In genomic region chr11:6828103-6828502, GRCh38 we compare ENCODE assay signal across 21 cellular contexts. TPM values are rescaled to one million over a fixed set of nuclear protein-coding genes. Genes with fewer than 3 reads are reported as not detected.
A peak's percentile ranks its signal among the peaks of the same experiment; 100 is the strongest.
DNase-seq lines count a peak whose midpoint lies in the region; ATAC-seq, FAIRE-seq and TF ChIP-seq lines count a peak whose summit lies in the region.
"Had no signal": no experiment of that assay in that cellular context is flagged by ENCODE, and none has a peak within 500 bp of the region (broad histone marks: within the 10 kb centered on the region; RNA-seq: fewer than 3 reads in every experiment).

No MANE protein-coding gene starts in this region.

- no peak for TF ChIP-seq CTCF in sigmoid colon (IDR thresholded peaks at IDR 0.05)

- no peak overlapping the region for H3K27ac ChIP-seq in sigmoid colon
- H3K27ac ChIP-seq: BLaER1 had no signal

- WGBS in sigmoid colon, 2 donors: 86 to 89% methylated on average over 1 of the region's 1 CpG

- no peak overlapping the region for H3K4me3 ChIP-seq in sigmoid colon
- H3K4me3 ChIP-seq: BLaER1, GM12878 had no signal

- peak; percentile 11 for FAIRE-seq in H54 (lab: Jason Lieb, UNC)
- FAIRE-seq: GM12878, GM18507 had no signal

- no peaks in the 10 kb centered on the region for H3K36me3 ChIP-seq in sigmoid colon
- H3K36me3 ChIP-seq: BLaER1 had no signal

- TF ChIP-seq EP300 in sigmoid colon (IDR thresholded peaks at IDR 0.05): no peak

- DNase-seq in NCI-H748 (lab: John Stamatoyannopoulos, UW; ENCODE audit: unreplicated experiment): peak; percentile 6
- DNase-seq in NCI-H748 treated with DMSO at 0.1 percent for 48 hours (lab: John Stamatoyannopoulos, UW): no peak
- no peak for DNase-seq in H54 (ENCODE audit: insufficient read length, low spot score)
- DNase-seq in OCI-M1 (lab: John Stamatoyannopoulos, UW): peak; percentile 19
- no peak for DNase-seq in stimulated activated CD4-positive, alpha-beta T cell treated with anti-CD3 and anti-CD28 coated beads, Interleukin-1b, Interleukin-23, amount 100 ng/mL, for 48 hours
- DNase-seq in sigmoid colon: no peak
- DNase-seq: 8988T; CD4-positive, alpha-beta memory T cell; DMS153; DND-41; EL; GOT3; H9 had no signal

- ATAC-seq in GM21390 (IDR thresholded peaks at IDR 0.05; ENCODE audit: unreplicated experiment): no peak
- ATAC-seq: GM12878 had no signal

- H3K27me3 ChIP-seq in sigmoid colon: no peaks in the 10 kb centered on the region
- H3K27me3 ChIP-seq: BLaER1 had no signal

- no peaks in the 10 kb centered on the region for H3K4me1 ChIP-seq in sigmoid colon
- H3K4me1 ChIP-seq: BLaER1 had no signal

- TF ChIP-seq POLR2A in H54 (IDR thresholded peaks at IDR 0.05; ENCODE audit: low read depth, low read length): no peak
- TF ChIP-seq POLR2A in sigmoid colon (IDR thresholded peaks at IDR 0.05): no peak

- H3K9me3 ChIP-seq in sigmoid colon: no peaks in the 10 kb centered on the region
- H3K9me3 ChIP-seq: BLaER1 had no signal

- intact Hi-C loops in sigmoid colon (cut with DNase I): no loop called here

RNA-seq across cellular contexts. Expression of gene OR10A5, which starts 17.4 kb away (rescaled TPM):
- not detected for total RNA-seq in sigmoid colon
- polyA plus RNA-seq in sigmoid colon: not detected
- total RNA-seq: A673; CD4-positive, alpha-beta memory T cell; G401; GM12878; H9 had no signal
- polyA plus RNA-seq: AG04450; CD14-positive monocyte; CD4-positive, alpha-beta memory T cell; GM12878 had no signal

RNA-seq across cellular contexts. Expression of gene OR6A2, which starts 28.6 kb away (rescaled TPM):
- total RNA-seq in sigmoid colon: under 1 TPM in 2 of 4 donors, not detected in 2; 0.14 to 0.28 TPM
- under 1 TPM in 1 of 3 donors, not detected in 2; 0.06 TPM for polyA plus RNA-seq in sigmoid colon
- total RNA-seq: A673; CD4-positive, alpha-beta memory T cell had no signal
- polyA plus RNA-seq: CD14-positive monocyte; CD4-positive, alpha-beta memory T cell; GM12878 had no signal

RNA-seq across cellular contexts. Expression of gene OR10A2, which starts 34.8 kb away (rescaled TPM):
- total RNA-seq in sigmoid colon: not detected
- not detected for polyA plus RNA-seq in sigmoid colon
- total RNA-seq: A673; CD4-positive, alpha-beta memory T cell; G401; GM12878; H9 had no signal
- polyA plus RNA-seq: AG04450; CD14-positive monocyte; CD4-positive, alpha-beta memory T cell had no signal

RNA-seq across cellular contexts. Expression of gene OR2AG1, which starts 45.3 kb away (rescaled TPM):
- total RNA-seq in sigmoid colon: not detected
- not detected for polyA plus RNA-seq in sigmoid colon
- total RNA-seq: A673; CD4-positive, alpha-beta memory T cell; G401; GM12878; H9 had no signal
- polyA plus RNA-seq: AG04450; CD14-positive monocyte; CD4-positive, alpha-beta memory T cell; GM12878 had no signal

RNA-seq across cellular contexts. Expression of gene OR10A4, which starts 48.3 kb away (rescaled TPM):
- total RNA-seq in sigmoid colon: not detected
- not detected for polyA plus RNA-seq in sigmoid colon
- total RNA-seq: A673; CD4-positive, alpha-beta memory T cell; G401; GM12878; H9 had no signal
- polyA plus RNA-seq: AG04450; CD14-positive monocyte; CD4-positive, alpha-beta memory T cell; GM12878 had no signal

Comparison
In these comparisons a context has a peak if more than half of its experiments do, and no peak if none do; other contexts are left out.
1. DNase-seq: peak in NCI-H748 (single experiment) and OCI-M1 (single experiment); none in NCI-H748 treated with DMSO at 0.1 percent for 48 hours (single experiment), H54 (single experiment), stimulated activated CD4-positive, alpha-beta T cell treated with anti-CD3 and anti-CD28 coated beads, Interleukin-1b, Interleukin-23, amount 100 ng/mL, for 48 hours (single experiment) and sigmoid colon (single experiment).